31 cellular contexts compared by ENCODE assay signal in the genomic region with DNA sequence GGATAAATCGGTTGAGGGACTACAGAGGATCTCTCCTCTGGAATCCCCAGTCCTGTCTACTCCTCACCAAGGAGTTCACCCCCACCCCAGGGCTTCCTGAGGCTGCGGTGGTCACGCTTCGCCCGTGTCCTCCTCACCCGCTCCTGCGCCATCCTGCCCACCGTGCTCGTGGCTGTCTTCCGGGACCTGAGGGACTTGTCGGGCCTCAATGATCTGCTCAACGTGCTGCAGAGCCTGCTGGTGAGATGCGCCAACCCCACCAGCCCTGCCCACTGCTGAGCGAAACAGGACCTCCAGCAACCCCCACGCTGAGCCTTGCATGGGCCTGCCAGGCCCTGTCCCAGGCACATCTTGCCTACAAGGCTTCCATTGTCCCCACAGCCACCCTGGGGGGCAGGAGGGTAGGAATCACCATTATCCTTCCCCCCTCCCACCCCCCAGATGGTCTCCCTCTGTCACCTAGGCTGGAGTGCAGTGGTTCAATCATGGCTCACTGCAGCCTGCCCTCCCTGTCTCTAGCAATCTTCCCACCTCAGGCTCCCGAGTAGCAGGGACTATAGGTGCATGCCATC. TPM values are rescaled to one million over a fixed set of nuclear protein-coding genes. Genes with fewer than 3 reads are reported as not detected.
A peak's percentile ranks its signal among the peaks of the same experiment; 100 is the strongest.
DNase-seq lines count a peak whose midpoint lies in the region; ATAC-seq and TF ChIP-seq lines count a peak whose summit lies in the region.
"Had no signal": no experiment of that assay in that cellular context is flagged by ENCODE, and none has a peak within 500 bp of the region (broad histone marks: within the 10 kb centered on the region; RNA-seq: fewer than 3 reads in every experiment).

No MANE protein-coding gene starts in this region.

- H3K27me3 Mint-ChIP-seq in activated CD8-positive, alpha-beta memory T cell treated with anti-CD3 and anti-CD28 coated beads, Interleukin-2, amount 10 ng/mL, durations not matched to agents 7 days and 5 days = no peaks in the 10 kb centered on the region
- no peaks in the 10 kb centered on the region for H3K27me3 Mint-ChIP-seq in dendritic cell treated with granulocyte-macrophage colony-stimulating factor and Interleukin-4, amounts not matched to agents 40 ng/mL and 50 ng/mL, for 4 days
- H3K27me3 Mint-ChIP-seq in mesothelial cell of epicardium (ENCODE audit: low read depth) = no peaks in the 10 kb centered on the region
- H3K27me3 Mint-ChIP-seq: activated CD4-positive, alpha-beta T cell treated with anti-CD3 and anti-CD28 coated beads, Interleukin-2, amount 10 ng/mL, durations not matched to agents 24 days and 14 days; stimulated activated naive CD8-positive, alpha-beta T cell treated with anti-CD3 and anti-CD28 coated beads, Interleukin-15, amount 100 ng/mL, for 72 hours had no signal

- no peak overlapping the region for H2BK12ac ChIP-seq in neuronal stem cell (ENCODE audit: low read length)

- peak overlapping the region; percentile 59 for H4K91ac ChIP-seq in neuronal stem cell (ENCODE audit: low read depth, low read length, poor library complexity)

- peak overlapping the region; percentile 92 for H3K18ac ChIP-seq in neuronal stem cell (ENCODE audit: low read length)

- ATAC-seq in activated CD8-positive, alpha-beta memory T cell treated with anti-CD3 and anti-CD28 coated beads, Interleukin-2, amount 10 ng/mL, durations not matched to agents 7 days and 5 days = no peak
- ATAC-seq in GM21717 (IDR thresholded peaks at IDR 0.05; ENCODE audit: unreplicated experiment) (no peak), HG03039 (IDR thresholded peaks at IDR 0.05; ENCODE audit: unreplicated experiment) (no peak)
- ATAC-seq: A549; foreskin keratinocyte; heart right ventricle; stimulated activated naive CD8-positive, alpha-beta T cell treated with anti-CD3 and anti-CD28 coated beads, Interleukin-15, amount 100 ng/mL, for 72 hours had no signal

- peak overlapping the region; percentile 50 for H2AK5ac ChIP-seq in neuronal stem cell (ENCODE audit: low read depth, low read length)

- no peak overlapping the region for H3K4me2 ChIP-seq in neuronal stem cell (ENCODE audit: insufficient read depth, low read length, poor library complexity, severe bottlenecking)
- H3K4me2 ChIP-seq: A549 had no signal

- peak overlapping the region; percentile 75 for H3K23ac ChIP-seq in neuronal stem cell (ENCODE audit: low read depth, low read length, poor library complexity)

- H3K4me3 ChIP-seq in neuronal stem cell (ENCODE audit: low read length in 2 of 2) = no peak overlapping the region
- H3K4me3 ChIP-seq: A549, esophagus squamous epithelium, HAP-1, heart right ventricle, lung, right atrium auricular region, SJCRH30, thoracic aorta had no signal

- H3K79me1 ChIP-seq in neuronal stem cell (ENCODE audit: low read depth, low read length) = peaks cover 2% of the 10 kb centered on the region

- H3K4me1 ChIP-seq in neuronal stem cell (ENCODE audit: control insufficient read depth in 2 of 2, insufficient read depth in 1 of 2, low read depth in 1 of 2, low read length in 2 of 2) = peaks cover 15 to 22% of the 10 kb centered on the region in 2 donors
- H3K4me1 ChIP-seq: foreskin keratinocyte, SJCRH30 had no signal

- no peak for TF ChIP-seq CTCF in mesothelial cell of epicardium (IDR thresholded peaks at IDR 0.05; ENCODE audit: unreplicated experiment)

- no CpG with 5 or more reads among the region's 16 CpGs for WGBS in neuronal stem cell (ENCODE audit: extremely low coverage in 2 of 2, insufficient read length in 2 of 2, insufficient replicate concordance in 1 of 2), 2 donors

- H3K36me3 ChIP-seq in neuronal stem cell (replicated peaks in 1 of 2; ENCODE audit: control insufficient read depth in 2 of 2, insufficient read depth in 2 of 2, low read length in 2 of 2) = no peaks in the 10 kb centered on the region
- H3K36me3 ChIP-seq: esophagus squamous epithelium, HAP-1, right atrium auricular region, SJCRH30, thoracic aorta, WERI-Rb-1 had no signal

- H4K8ac ChIP-seq in neuronal stem cell (ENCODE audit: low read depth, low read length) = no peak overlapping the region

- H3K27ac ChIP-seq in neuronal stem cell (replicated peaks; ENCODE audit: low read length) = no peak overlapping the region
- H3K27ac ChIP-seq: A549, esophagus squamous epithelium, foreskin keratinocyte, right atrium auricular region, SJCRH30, thoracic aorta, WERI-Rb-1 had no signal

- H3K9me3 ChIP-seq in neuronal stem cell (replicated peaks in 1 of 2; ENCODE audit: control insufficient read depth in 2 of 2, insufficient read depth in 1 of 2, low read depth in 1 of 2, low read length in 2 of 2) = peaks cover 0 to 3% of the 10 kb centered on the region in 2 donors
- H3K9me3 ChIP-seq: A549, esophagus squamous epithelium, HAP-1, heart right ventricle, right atrium auricular region, SJCRH30, thoracic aorta had no signal

- H3K27ac Mint-ChIP-seq in activated CD8-positive, alpha-beta memory T cell treated with anti-CD3 and anti-CD28 coated beads, Interleukin-2, amount 10 ng/mL, durations not matched to agents 7 days and 5 days = peak overlapping the region; percentile 15
- H3K27ac Mint-ChIP-seq in dendritic cell treated with granulocyte-macrophage colony-stimulating factor and Interleukin-4, amounts not matched to agents 40 ng/mL and 50 ng/mL, for 4 days = peak overlapping the region; percentile 96
- no peak overlapping the region for H3K27ac Mint-ChIP-seq in mesothelial cell of epicardium
- H3K27ac Mint-ChIP-seq: activated CD4-positive, alpha-beta T cell treated with anti-CD3 and anti-CD28 coated beads, Interleukin-2, amount 10 ng/mL, durations not matched to agents 24 days and 14 days; brain; stimulated activated naive CD8-positive, alpha-beta T cell treated with anti-CD3 and anti-CD28 coated beads, Interleukin-15, amount 100 ng/mL, for 72 hours had no signal

- H3K36me3 Mint-ChIP-seq in activated CD8-positive, alpha-beta memory T cell treated with anti-CD3 and anti-CD28 coated beads, Interleukin-2, amount 10 ng/mL, durations not matched to agents 7 days and 5 days = no peaks in the 10 kb centered on the region
- H3K36me3 Mint-ChIP-seq in dendritic cell treated with granulocyte-macrophage colony-stimulating factor and Interleukin-4, amounts not matched to agents 40 ng/mL and 50 ng/mL, for 4 days (ENCODE audit: low read depth) = peaks cover 23% of the 10 kb centered on the region
- H3K36me3 Mint-ChIP-seq in mesothelial cell of epicardium = no peaks in the 10 kb centered on the region
- H3K36me3 Mint-ChIP-seq: brain had no signal

- no peak for DNase-seq in activated CD8-positive, alpha-beta memory T cell treated with anti-CD3 and anti-CD28 coated beads, Interleukin-2, amount 10 ng/mL, durations not matched to agents 7 days and 5 days
- no peak for DNase-seq in activated CD8-positive, alpha-beta memory T cell treated with anti-CD3 and anti-CD28 coated beads for 24 hours
- DNase-seq in D341Med (ENCODE audit: low spot score) (peak; percentile 8), neuronal stem cell (ENCODE audit: low spot score) (no peak), mesothelial cell of epicardium (ENCODE audit: low spot score in 2 of 2, unreplicated experiment in 2 of 2) (no peak)
- DNase-seq: activated CD4-positive, alpha-beta T cell treated with anti-CD3 and anti-CD28 coated beads, Interleukin-2, amount 10 ng/mL, durations not matched to agents 24 days and 14 days; activated naive CD4-positive, alpha-beta T cell; amniotic stem cell; cerebellar nuclear complex; COR-L47; esophagus squamous epithelium; foreskin keratinocyte; heart right ventricle; NCI-H146; NCI-H748 treated with DMSO at 0.1 percent for 48 hours; SJCRH30; stimulated activated CD4-positive, alpha-beta T cell treated with anti-CD3 and anti-CD28 coated beads, Interleukin-1b, Interleukin-23, amount 100 ng/mL, for 48 hours; stimulated activated naive CD8-positive, alpha-beta T cell treated with anti-CD3 and anti-CD28 coated beads, Interleukin-15, amount 100 ng/mL, for 72 hours; WERI-Rb-1 had no signal

- no peak overlapping the region for H2BK120ac ChIP-seq in neuronal stem cell (ENCODE audit: low read depth, low read length)

- H2AFZ ChIP-seq in neuronal stem cell (ENCODE audit: low read length) = no peak overlapping the region

- peak overlapping the region; percentile 15 for H3K9ac ChIP-seq in neuronal stem cell (ENCODE audit: low read depth, low read length, poor library complexity)

- no peak overlapping the region for H3K4ac ChIP-seq in neuronal stem cell (ENCODE audit: low read length)

- H2BK15ac ChIP-seq in neuronal stem cell (ENCODE audit: low read length) = peak overlapping the region; percentile 90

- CTCF ChIA-PET in activated CD8-positive, alpha-beta memory T cell treated with anti-CD3 and anti-CD28 coated beads, Interleukin-2, amount 10 ng/mL, durations not matched to agents 7 days and 5 days (lab: Charles Lee) = interaction anchor here (0.5 to 4.8 kb wide), 12 partner anchors 12 to 317 kb away, joined by 3 to 35 read pairs (median 6); a partner anchor contains a TSS

- H3K4me1 Mint-ChIP-seq in activated CD8-positive, alpha-beta memory T cell treated with anti-CD3 and anti-CD28 coated beads, Interleukin-2, amount 10 ng/mL, durations not matched to agents 7 days and 5 days = peaks cover 33% of the 10 kb centered on the region
- peaks cover 85% of the 10 kb centered on the region for H3K4me1 Mint-ChIP-seq in dendritic cell treated with granulocyte-macrophage colony-stimulating factor and Interleukin-4, amounts not matched to agents 40 ng/mL and 50 ng/mL, for 4 days (ENCODE audit: low read depth)
- peaks cover 19% of the 10 kb centered on the region for H3K4me1 Mint-ChIP-seq in mesothelial cell of epicardium

- no peak overlapping the region for H3K4me3 Mint-ChIP-seq in activated CD8-positive, alpha-beta memory T cell treated with anti-CD3 and anti-CD28 coated beads, Interleukin-2, amount 10 ng/mL, durations not matched to agents 7 days and 5 days
- H3K4me3 Mint-ChIP-seq in dendritic cell treated with granulocyte-macrophage colony-stimulating factor and Interleukin-4, amounts not matched to agents 40 ng/mL and 50 ng/mL, for 4 days = no peak overlapping the region
- no peak overlapping the region for H3K4me3 Mint-ChIP-seq in mesothelial cell of epicardium
- H3K4me3 Mint-ChIP-seq: activated CD4-positive, alpha-beta T cell treated with anti-CD3 and anti-CD28 coated beads, Interleukin-2, amount 10 ng/mL, durations not matched to agents 24 days and 14 days; brain; stimulated activated naive CD8-positive, alpha-beta T cell treated with anti-CD3 and anti-CD28 coated beads, Interleukin-15, amount 100 ng/mL, for 72 hours had no signal

- no peak overlapping the region for H2BK5ac ChIP-seq in neuronal stem cell (ENCODE audit: low read length)

- intact Hi-C loops in dendritic cell treated with granulocyte-macrophage colony-stimulating factor and Interleukin-4, amounts not matched to agents 40 ng/mL and 50 ng/mL, for 4 days (cut with micrococcal nuclease) = no loop called here

- H3K27me3 ChIP-seq in neuronal stem cell (ENCODE audit: control insufficient read depth in 3 of 3, insufficient read depth in 3 of 3, low read depth in 1 of 3, low read length in 3 of 3) = peaks cover 11 to 43% (median 20%) of the 10 kb centered on the region in 3 experiments
- H3K27me3 ChIP-seq: esophagus squamous epithelium, foreskin keratinocyte, heart right ventricle, right atrium auricular region, SJCRH30 had no signal

- H3K9me3 Mint-ChIP-seq in activated CD8-positive, alpha-beta memory T cell treated with anti-CD3 and anti-CD28 coated beads, Interleukin-2, amount 10 ng/mL, durations not matched to agents 7 days and 5 days (ENCODE audit: low read depth) = no peaks in the 10 kb centered on the region
- no peaks in the 10 kb centered on the region for H3K9me3 Mint-ChIP-seq in dendritic cell treated with granulocyte-macrophage colony-stimulating factor and Interleukin-4, amounts not matched to agents 40 ng/mL and 50 ng/mL, for 4 days
- no peaks in the 10 kb centered on the region for H3K9me3 Mint-ChIP-seq in mesothelial cell of epicardium
- H3K9me3 Mint-ChIP-seq: activated CD4-positive, alpha-beta T cell treated with anti-CD3 and anti-CD28 coated beads, Interleukin-2, amount 10 ng/mL, durations not matched to agents 24 days and 14 days; stimulated activated naive CD8-positive, alpha-beta T cell treated with anti-CD3 and anti-CD28 coated beads, Interleukin-15, amount 100 ng/mL, for 72 hours had no signal

- H3K14ac ChIP-seq in neuronal stem cell (ENCODE audit: low read length) = peak overlapping the region; percentile 97

RNA-seq across cellular contexts. Expression of a gene that starts 6.7 kb away (rescaled TPM):
- 100 to 1,000 TPM; 149 to 152 TPM for total RNA-seq in activated CD8-positive, alpha-beta memory T cell treated with anti-CD3 and anti-CD28 coated beads, Interleukin-2, amount 10 ng/mL, durations not matched to agents 7 days and 5 days
- 39.9 TPM for polyA plus RNA-seq in neuronal stem cell (2013, experiment 1 of 2)
- polyA plus RNA-seq in neuronal stem cell (2013, experiment 2 of 2) = 39.8 TPM
- total RNA-seq in mesothelial cell of epicardium = 134 to 142 TPM (median 136 TPM) in 3 replicates

RNA-seq across cellular contexts. Expression of a gene that starts 10.9 kb away (rescaled TPM):
- total RNA-seq in activated CD8-positive, alpha-beta memory T cell treated with anti-CD3 and anti-CD28 coated beads, Interleukin-2, amount 10 ng/mL, durations not matched to agents 7 days and 5 days = under 1 TPM; 0.18 to 0.35 TPM
- 0.35 TPM for polyA plus RNA-seq in neuronal stem cell (2013, experiment 1 of 2)
- 0.06 TPM for polyA plus RNA-seq in neuronal stem cell (2013, experiment 2 of 2)
- 0.53 to 0.79 TPM (median 0.76 TPM) in 3 replicates for total RNA-seq in mesothelial cell of epicardium
- polyA plus RNA-seq: neural cell had no signal

RNA-seq across cellular contexts. Expression of a gene that starts 25.9 kb away (rescaled TPM):
- under 1 TPM in 1 of 2 experiments, not detected in 1; 0.73 TPM for total RNA-seq in activated CD8-positive, alpha-beta memory T cell treated with anti-CD3 and anti-CD28 coated beads, Interleukin-2, amount 10 ng/mL, durations not matched to agents 7 days and 5 days
- 0.07 TPM for polyA plus RNA-seq in neuronal stem cell (2013, experiment 1 of 2)
- 0.08 TPM for polyA plus RNA-seq in neuronal stem cell (2013, experiment 2 of 2)
- 0.29 to 0.64 TPM (median 0.54 TPM) in 3 replicates for total RNA-seq in mesothelial cell of epicardium
- total RNA-seq: activated CD4-positive, alpha-beta T cell treated with anti-CD3 and anti-CD28 coated beads, Interleukin-2, amount 10 ng/mL, durations not matched to agents 24 days and 14 days; esophagus squamous epithelium; foreskin keratinocyte; heart right ventricle; kidney epithelial cell; right atrium auricular region; urinary bladder had no signal
- polyA plus RNA-seq: neural cell had no signal

RNA-seq across cellular contexts. Expression of a gene that starts 36.3 kb away (rescaled TPM):
- total RNA-seq in activated CD8-positive, alpha-beta memory T cell treated with anti-CD3 and anti-CD28 coated beads, Interleukin-2, amount 10 ng/mL, durations not matched to agents 7 days and 5 days = not detected
- polyA plus RNA-seq in neuronal stem cell (2013, experiment 1 of 2) = 0.66 TPM
- polyA plus RNA-seq in neuronal stem cell (2013, experiment 2 of 2) = 0.80 TPM
- total RNA-seq in mesothelial cell of epicardium = 0.16 TPM in 1 of 3 replicates, not detected in the others
- total RNA-seq: activated CD4-positive, alpha-beta T cell treated with anti-CD3 and anti-CD28 coated beads, Interleukin-2, amount 10 ng/mL, durations not matched to agents 24 days and 14 days; esophagus squamous epithelium; foreskin keratinocyte; heart right ventricle; kidney epithelial cell; right atrium auricular region; SJCRH30; thoracic aorta; urinary bladder had no signal
- polyA plus RNA-seq: foreskin keratinocyte, neural cell, urinary bladder had no signal
